ENCODE assay signal across 8 cellular contexts in the genomic region with DNA sequence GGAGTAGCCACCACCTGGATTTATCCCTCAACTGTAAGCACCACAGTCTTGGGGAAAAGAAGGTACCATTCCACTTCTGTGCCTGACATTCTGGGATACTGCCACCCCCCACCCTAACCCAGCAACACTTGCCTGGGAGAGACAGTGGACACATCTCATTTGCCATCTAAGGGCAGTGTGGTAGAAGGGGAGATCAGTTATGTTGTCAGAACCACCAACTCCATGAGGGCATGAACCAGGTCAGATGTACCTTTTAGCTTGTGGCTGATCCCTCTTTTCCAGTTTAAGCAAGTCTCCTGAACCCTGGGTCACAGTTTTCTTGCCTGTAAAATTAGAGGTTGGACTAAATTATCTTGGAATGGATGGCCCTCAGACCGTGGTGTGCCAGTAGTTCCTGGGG.
"Had no signal": no experiment of that assay in that cellular context is flagged by ENCODE, and none has a peak within 500 bp of the region (broad histone marks: within the 10 kb centered on the region; RNA-seq: fewer than 3 reads in every experiment).

No MANE protein-coding gene starts in this region.

- H3K36me3 ChIP-seq: HAP-1 had no signal

- H3K4me3 Mint-ChIP-seq: GM23338, HFFc6 had no signal

- ATAC-seq: GM23338, HCT116 had no signal

- H3K4me2 ChIP-seq: GM23338 had no signal

- H3K27ac ChIP-seq: GM23248 had no signal

- H3K4me1 ChIP-seq: HAP-1 had no signal

- H3K9ac ChIP-seq: GM23248 had no signal

- H3K4me3 ChIP-seq: GM23248, GM23338, HAP-1 had no signal

- H3K27ac Mint-ChIP-seq: GM23338, HFFc6 had no signal

- H3K9me3 Mint-ChIP-seq: GM23338 had no signal

- H2AFZ ChIP-seq: GM23248 had no signal

- DNase-seq: GM23248, GOT3, H7, HCEC 1CT, HFFc6 had no signal

- H3K9me3 ChIP-seq: HAP-1 had no signal
